In the genomic region with DNA sequence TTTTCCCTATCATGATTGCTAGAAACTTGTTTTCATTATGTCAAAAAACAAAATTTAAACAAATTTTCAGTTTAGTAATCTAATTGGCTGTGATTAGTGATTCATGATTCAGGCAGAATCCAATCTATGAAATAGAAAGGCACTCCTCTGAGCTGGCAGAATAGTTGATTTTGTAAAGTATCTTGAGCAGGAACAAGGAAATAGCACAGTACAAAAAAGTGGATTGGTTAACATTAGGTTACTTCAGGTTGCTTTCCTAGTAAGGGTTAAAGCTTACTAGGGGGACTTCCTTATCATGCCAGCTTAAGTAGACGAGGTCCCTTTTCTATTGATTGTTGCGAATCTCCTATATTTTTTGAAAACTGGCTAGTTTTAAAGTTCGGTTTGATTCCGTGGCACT, we compare ENCODE assay signal across 28 cellular contexts. TPM values are rescaled to one million over a fixed set of nuclear protein-coding genes. Genes with fewer than 3 reads are reported as not detected.
"Had no signal": no experiment of that assay in that cellular context is flagged by ENCODE, and none has a peak within 500 bp of the region (broad histone marks: within the 10 kb centered on the region; RNA-seq: fewer than 3 reads in every experiment).

No MANE protein-coding gene starts in this region.

- H3K27me3 Mint-ChIP-seq: activated naive CD4-positive, alpha-beta T cell treated with anti-CD3 and anti-CD28 coated beads, Interleukin-2, amount 10 ng/mL, durations not matched to agents 7 days and 5 days had no signal

- H3K4me1 ChIP-seq: Peyer's patch, SJSA1 had no signal

- H3K27ac Mint-ChIP-seq: activated CD4-positive, alpha-beta T cell treated with anti-CD3 and anti-CD28 coated beads, Interleukin-2, amount 10 ng/mL, durations not matched to agents 24 days and 14 days; activated CD8-positive, alpha-beta T cell treated with anti-CD3 and anti-CD28 coated beads, Interleukin-2, amount 10 ng/mL, durations not matched to agents 7 days and 5 days; activated naive CD4-positive, alpha-beta T cell treated with anti-CD3 and anti-CD28 coated beads, Interleukin-2, amount 10 ng/mL, durations not matched to agents 7 days and 5 days; activated naive CD8-positive, alpha-beta T cell; activated naive CD8-positive, alpha-beta T cell treated with anti-CD3 and anti-CD28 coated beads, Interleukin-2, amount 50 U/mL, for 24 hours; activated T-helper 1 cell treated with anti-CD3 and anti-CD28 coated beads, Interleukin-12 subunit alpha, Interleukin-12 subunit beta, Interleukin-2, Interleukin-4 antibody, amounts not matched to agents 30 ng/mL and 10 ng/mL and 1 ng/mL, durations not matched to agents 14 hours and 24 hours and 36 hours; T-helper 1 cell treated with Interleukin-12 subunit alpha and Interleukin-12 subunit beta and Interleukin-4 antibody, amounts not matched to agents 30 μg/mL and 1 μg/mL, for 36 hours; T-helper 2 cell treated with Interferon-gamma antibody and Interleukin-4, amounts not matched to agents 5 μg/mL and 100 μg/mL, for 36 hours had no signal

- H3K36me3 Mint-ChIP-seq: activated naive CD4-positive, alpha-beta T cell treated with anti-CD3 and anti-CD28 coated beads, Interleukin-2, amount 10 ng/mL, durations not matched to agents 7 days and 5 days had no signal

- H3K4me1 Mint-ChIP-seq: activated CD4-positive, alpha-beta T cell treated with anti-CD3 and anti-CD28 coated beads, Interleukin-2, amount 10 ng/mL, durations not matched to agents 24 days and 14 days; activated naive CD4-positive, alpha-beta T cell treated with anti-CD3 and anti-CD28 coated beads, Interleukin-2, amount 10 ng/mL, durations not matched to agents 7 days and 5 days; activated naive CD8-positive, alpha-beta T cell treated with anti-CD3 and anti-CD28 coated beads, Interleukin-2, amount 50 U/mL, for 24 hours had no signal

- DNase-seq: activated CD4-positive, alpha-beta T cell treated with anti-CD3 and anti-CD28 coated beads, Interleukin-2, amount 10 ng/mL, durations not matched to agents 24 days and 14 days; activated CD4-positive, alpha-beta T cell treated with anti-CD3 and anti-CD28 coated beads, Interleukin-2, amount 50 U/mL, for 4 hours; activated CD8-positive, alpha-beta T cell treated with anti-CD3 and anti-CD28 coated beads, Interleukin-2, amount 10 ng/mL, durations not matched to agents 7 days and 5 days; activated naive CD4-positive, alpha-beta T cell treated with anti-CD3 and anti-CD28 coated beads, Interleukin-2, amount 10 ng/mL, durations not matched to agents 7 days and 5 days; activated naive CD8-positive, alpha-beta T cell treated with anti-CD3 and anti-CD28 coated beads, Interleukin-2, amount 50 U/mL, for 24 hours; activated T-cell treated with anti-CD3 and anti-CD28 coated beads for 4 hours; activated T-cell treated with anti-CD3 and anti-CD28 coated beads, Interleukin-2, amount 50 U/mL, for 4 hours; amniotic stem cell; aorta; NCI-H1048; NCI-H1436 treated with DMSO at 0.1 percent for 48 hours; NCI-H1694 treated with DMSO at 0.1 percent for 48 hours; NCI-H2029; NCI-H510A; NCI-H526; NCI-H748 treated with DMSO at 0.1 percent for 48 hours; NK-92 treated with Interleukin-12 subunit alpha and Interleukin-12 subunit beta, amount 100 ng/mL, for 24 hours; PC-3; Peyer's patch; RPMI8226; SHP77 treated with DMSO at 0.1 percent for 48 hours; SK-N-SH had no signal

- H3K9ac ChIP-seq: KMS-11, SK-N-SH had no signal

- H3K27ac ChIP-seq: KMS-11, Peyer's patch, SJSA1 had no signal

- H3K4me3 Mint-ChIP-seq: activated CD4-positive, alpha-beta T cell treated with anti-CD3 and anti-CD28 coated beads, Interleukin-2, amount 10 ng/mL, durations not matched to agents 24 days and 14 days; activated CD8-positive, alpha-beta T cell treated with anti-CD3 and anti-CD28 coated beads, Interleukin-2, amount 10 ng/mL, durations not matched to agents 7 days and 5 days; activated naive CD4-positive, alpha-beta T cell treated with anti-CD3 and anti-CD28 coated beads, Interleukin-2, amount 10 ng/mL, durations not matched to agents 7 days and 5 days; activated naive CD8-positive, alpha-beta T cell; activated naive CD8-positive, alpha-beta T cell treated with anti-CD3 and anti-CD28 coated beads, Interleukin-2, amount 50 U/mL, for 24 hours; activated T-cell treated with anti-CD3 and anti-CD28 coated beads, Interleukin-2, amount 50 U/mL, for 4 hours; activated T-helper 1 cell treated with anti-CD3 and anti-CD28 coated beads, Interleukin-12 subunit alpha, Interleukin-12 subunit beta, Interleukin-2, Interleukin-4 antibody, amounts not matched to agents 30 ng/mL and 10 ng/mL and 1 ng/mL, durations not matched to agents 14 hours and 24 hours and 36 hours; T-helper 1 cell treated with Interleukin-12 subunit alpha and Interleukin-12 subunit beta and Interleukin-4 antibody, amounts not matched to agents 30 μg/mL and 1 μg/mL, for 36 hours; T-helper 2 cell treated with Interferon-gamma antibody and Interleukin-4, amounts not matched to agents 5 μg/mL and 100 μg/mL, for 36 hours had no signal

- H3K9me3 ChIP-seq: Peyer's patch, SJSA1, SK-N-SH had no signal

- H3K4me3 ChIP-seq: Peyer's patch, SJSA1 had no signal

- H3K4me2 ChIP-seq: KMS-11, SK-N-SH had no signal

- H3K9me3 Mint-ChIP-seq: activated CD4-positive, alpha-beta T cell treated with anti-CD3 and anti-CD28 coated beads, Interleukin-2, amount 10 ng/mL, durations not matched to agents 24 days and 14 days; activated naive CD4-positive, alpha-beta T cell treated with anti-CD3 and anti-CD28 coated beads, Interleukin-2, amount 10 ng/mL, durations not matched to agents 7 days and 5 days; activated naive CD8-positive, alpha-beta T cell treated with anti-CD3 and anti-CD28 coated beads, Interleukin-2, amount 50 U/mL, for 24 hours; activated T-helper 1 cell treated with anti-CD3 and anti-CD28 coated beads, Interleukin-12 subunit alpha, Interleukin-12 subunit beta, Interleukin-2, Interleukin-4 antibody, amounts not matched to agents 30 ng/mL and 10 ng/mL and 1 ng/mL, durations not matched to agents 14 hours and 24 hours and 36 hours; T-helper 1 cell treated with Interleukin-12 subunit alpha and Interleukin-12 subunit beta and Interleukin-4 antibody, amounts not matched to agents 30 μg/mL and 1 μg/mL, for 36 hours; T-helper 2 cell treated with Interferon-gamma antibody and Interleukin-4, amounts not matched to agents 5 μg/mL and 100 μg/mL, for 36 hours had no signal

- H3K36me3 ChIP-seq: Peyer's patch, SJSA1 had no signal

- H3K27me3 ChIP-seq: Peyer's patch, SJSA1 had no signal

RNA-seq across cellular contexts. Expression of gene PRDM5, which starts 43.4 kb away (rescaled TPM):
- total RNA-seq: activated CD4-positive, alpha-beta T cell treated with anti-CD3 and anti-CD28 coated beads, Interleukin-2, amount 10 ng/mL, durations not matched to agents 24 days and 14 days; activated T-helper 1 cell treated with anti-CD3 and anti-CD28 coated beads, Interleukin-12 subunit alpha, Interleukin-12 subunit beta, Interleukin-2, Interleukin-4 antibody, amounts not matched to agents 30 ng/mL and 10 ng/mL and 1 ng/mL, durations not matched to agents 14 hours and 24 hours and 36 hours had no signal
